Comparison of ENCODE assay signal across 8 cellular contexts in the genomic region with DNA sequence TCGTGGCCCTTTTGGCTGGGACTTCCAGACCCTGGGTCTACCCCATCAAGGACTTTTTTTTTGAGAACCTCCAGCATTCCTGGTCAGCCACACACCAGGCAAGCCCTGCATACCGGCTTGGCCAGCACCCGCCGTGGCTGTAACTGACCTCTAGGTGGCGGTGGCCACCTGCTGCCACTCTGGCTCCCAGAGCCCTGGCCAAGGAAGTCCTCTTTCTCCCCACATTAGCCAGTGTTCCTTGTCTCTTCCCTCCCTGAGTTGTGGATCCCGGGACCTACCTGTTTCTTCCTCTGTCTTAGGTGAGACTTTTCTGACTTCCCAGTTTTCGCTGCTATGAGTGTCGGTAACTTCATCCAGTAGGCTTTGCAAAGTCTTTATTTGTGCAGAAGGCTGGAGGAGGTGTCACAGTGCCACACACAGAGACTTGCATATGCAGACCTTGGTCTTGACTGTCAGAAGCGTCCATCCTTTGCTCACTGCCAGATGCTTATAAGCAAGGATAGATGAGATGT.
A peak's percentile ranks its signal among the peaks of the same experiment; 100 is the strongest.
DNase-seq lines count a peak whose midpoint lies in the region; ATAC-seq and TF ChIP-seq lines count a peak whose summit lies in the region.

No MANE protein-coding gene starts in this region.

- peak; percentile 46 to 51 for ATAC-seq in activated T-cell treated with anti-CD3 and anti-CD28 coated beads, Interleukin-2, amount 50 U/mL, for 4 hours
- no peak for ATAC-seq in GM18867 (IDR thresholded peaks at IDR 0.05; ENCODE audit: unreplicated experiment)

- H3K9me3 ChIP-seq in HEK293 (ENCODE audit: control insufficient read depth, insufficient read depth, low read depth, low read length) = no peaks in the 10 kb centered on the region

- TF ChIP-seq CTCF in HEK293 (tag by site-specific recombination; IDR thresholded peaks at IDR 0.05) = 0 out of 2 replicates have a peak, but pooled peaks have one; percentile 37

- H3K4me1 ChIP-seq in HEK293 (ENCODE audit: control insufficient read depth, insufficient read depth, low read length) = no peaks in the 10 kb centered on the region

- H3K4me1 Mint-ChIP-seq in activated T-cell treated with anti-CD3 and anti-CD28 coated beads, Interleukin-2, amount 50 U/mL, for 4 hours (ENCODE audit: low read depth) = peaks cover 20% of the 10 kb centered on the region

- H3K4me3 ChIP-seq in HEK293 (ENCODE audit: low read depth, low read length) = no peak overlapping the region

- CTCF ChIA-PET in HEK293 (lab: Yijun Ruan, JAX) = interaction anchor here (0.7 to 1.7 kb wide), 9 partner anchors 10 to 563 kb away, joined by 3 to 6 read pairs (median 4); no protein-coding TSS in a partner anchor

- no peaks in the 10 kb centered on the region for H3K36me3 ChIP-seq in HEK293 (ENCODE audit: control insufficient read depth in 2 of 2, insufficient read depth in 1 of 2, low read length in 2 of 2)

- no peaks in the 10 kb centered on the region for H3K27me3 Mint-ChIP-seq in activated T-cell treated with anti-CD3 and anti-CD28 coated beads, Interleukin-2, amount 50 U/mL, for 4 hours (ENCODE audit: low read depth)

- no peak overlapping the region for H3K27ac ChIP-seq in HEK293 (ENCODE audit: extremely low read depth, low read depth, low read length)

- H3K4me3 Mint-ChIP-seq in activated T-cell treated with anti-CD3 and anti-CD28 coated beads, Interleukin-2, amount 50 U/mL, for 4 hours = no peak overlapping the region

- H3K36me3 Mint-ChIP-seq in activated T-cell treated with anti-CD3 and anti-CD28 coated beads, Interleukin-2, amount 50 U/mL, for 4 hours (ENCODE audit: insufficient read depth) = peaks cover 17% of the 10 kb centered on the region

- peaks cover 7% of the 10 kb centered on the region for H3K9me3 Mint-ChIP-seq in activated T-cell treated with anti-CD3 and anti-CD28 coated beads, Interleukin-2, amount 50 U/mL, for 4 hours

- peak in 11 of 14 donors; percentile 21 to 76 (median 36) for DNase-seq in C1 segment of cervical spinal cord (lab: John Stamatoyannopoulos, UW)
- DNase-seq in NCI-H82 treated with DMSO at 0.1 percent for 48 hours (lab: John Stamatoyannopoulos, UW; ENCODE audit: unreplicated experiment) = peak; percentile 54
- DNase-seq in activated T-cell treated with anti-CD3 and anti-CD28 coated beads, Interleukin-2, amount 50 U/mL, for 4 hours = peak; percentile 12
- DNase-seq in germinal center (ENCODE audit: low spot score) = peak; percentile 26
- peak; percentile 15 for DNase-seq in non-pigmented ciliary epithelial cell (ENCODE audit: low read depth)
- no peak for DNase-seq in DMS79 (lab: John Stamatoyannopoulos, UW)

- POLR2A ChIA-PET in HEK293 (lab: Yijun Ruan, JAX) = no interaction called here

TF ChIP-seq in HEK293, 187 proteins besides CTCF, POLR2A, EP300 and RAD21:
- 0 out of 2 replicates have a peak, but pooled peaks have one; percentile 20 for TF ChIP-seq SCRT2 (tag by site-specific recombination; IDR thresholded peaks at IDR 0.05)
- no peak for TF ChIP-seq FEZF1 (tag by site-specific recombination; IDR thresholded peaks at IDR 0.05)
- TF ChIP-seq ZNF654 (tag by site-specific recombination; IDR thresholded peaks at IDR 0.05; ENCODE audit: low read depth) = peak; percentile 74
- no peak for TF ChIP-seq ZNF433 (tag by site-specific recombination; IDR thresholded peaks at IDR 0.05; ENCODE audit: low read depth)
TF ChIP-seq in HEK293: peak in this region for 2.
